In the genomic region with DNA sequence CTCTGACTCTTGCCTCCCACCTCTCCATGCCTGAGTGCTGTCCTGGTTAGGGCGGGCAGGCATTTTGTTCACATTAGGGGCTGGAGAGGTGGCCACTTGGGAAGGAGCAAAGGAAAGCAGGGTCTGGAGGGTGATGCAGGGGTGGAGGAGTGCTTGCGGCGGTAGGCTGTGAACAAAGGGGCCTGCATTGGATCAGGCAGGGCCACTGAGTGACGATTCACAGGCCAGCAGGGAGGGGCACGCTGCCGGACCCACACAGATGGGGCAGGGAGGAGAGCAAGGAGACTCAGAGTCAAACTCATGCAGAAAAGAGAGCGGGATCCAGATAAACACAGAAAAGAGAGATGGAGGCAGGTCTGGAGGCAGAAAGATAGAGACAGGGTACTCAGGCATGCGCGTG, we compare ENCODE assay signal across 16 cellular contexts. TPM values are rescaled to one million over a fixed set of nuclear protein-coding genes. Genes with fewer than 3 reads are reported as not detected.
DNase-seq lines count a peak whose midpoint lies in the region; ATAC-seq and TF ChIP-seq lines count a peak whose summit lies in the region.
"Had no signal": no experiment of that assay in that cellular context is flagged by ENCODE, and none has a peak within 500 bp of the region (broad histone marks: within the 10 kb centered on the region; RNA-seq: fewer than 3 reads in every experiment).

No MANE protein-coding gene starts in this region.

- H3K9me3 Mint-ChIP-seq in Caco-2 (ENCODE audit: unreplicated experiment) (no peaks in the 10 kb centered on the region), H9 (no peaks in the 10 kb centered on the region; a peak in 1 of 5 replicates), nephron progenitor cell (no peaks in the 10 kb centered on the region)
- H3K9me3 Mint-ChIP-seq: IgD-negative memory B cell had no signal

- no peak overlapping the region for H3K56ac ChIP-seq in H9 (ENCODE audit: insufficient read length, low read depth, low read length)

- H2BK20ac ChIP-seq in H9 (ENCODE audit: low read depth, low read length, poor library complexity, severe bottlenecking): no peak overlapping the region

- no peak overlapping the region for H4K8ac ChIP-seq in H9 (replicated peaks; ENCODE audit: insufficient read length, low read depth, low read length)

- no peak overlapping the region for H2BK12ac ChIP-seq in H9 (ENCODE audit: insufficient read length, low read depth, low read length)

- no peaks in the 10 kb centered on the region for H3K36me3 Mint-ChIP-seq in Caco-2 (ENCODE audit: insufficient read depth, unreplicated experiment)
- H3K36me3 Mint-ChIP-seq in H9 (ENCODE audit: insufficient read depth in 1 of 3, low read depth in 3 of 3): no peaks in the 10 kb centered on the region
- H3K36me3 Mint-ChIP-seq in nephron progenitor cell (ENCODE audit: low read depth): no peaks in the 10 kb centered on the region
- H3K36me3 Mint-ChIP-seq: CD4-positive, CD25-positive, alpha-beta regulatory T cell; IgD-negative memory B cell had no signal

- no peak overlapping the region for H3K4ac ChIP-seq in H9 (ENCODE audit: low read depth, low read length)

- POLR2A ChIA-PET in Caco-2 (lab: Charles Lee): interaction anchor here (0.7 kb wide), 1 partner anchor 15 kb away, joined by 3 read pairs; no protein-coding TSS in a partner anchor

- CTCF ChIA-PET in Caco-2 (lab: Charles Lee): no interaction called here

- H3K79me1 ChIP-seq in H9 (ENCODE audit: insufficient read depth, low read depth, low read length, poor library complexity, severe bottlenecking): no peaks in the 10 kb centered on the region

- no peaks in the 10 kb centered on the region for H3K4me1 ChIP-seq in Caco-2
- H3K4me1 ChIP-seq in H9 (ENCODE audit: insufficient read depth, low read length): no peaks in the 10 kb centered on the region; the same call in 1 of the 2 replicates

- no peak overlapping the region for H3K27ac ChIP-seq in H9 (ENCODE audit: insufficient read length, low read depth, low read length)
- H3K27ac ChIP-seq: BLaER1 treated with 17β-estradiol and CSF1 and Interleukin-3, amounts not matched to agents 10 nM and 100 nM had no signal

- no peak overlapping the region for H2BK15ac ChIP-seq in H9 (ENCODE audit: low read depth, low read length)

- H3K23ac ChIP-seq in H9 (ENCODE audit: insufficient read length, low read depth, low read length): no peak overlapping the region

- H2BK5ac ChIP-seq in H9 (ENCODE audit: insufficient read length, low read length): no peak overlapping the region

- H4K5ac ChIP-seq in H9 (ENCODE audit: insufficient read length, low read depth, low read length): no peak overlapping the region

- no peaks in the 10 kb centered on the region for H3K36me3 ChIP-seq in Caco-2 (ENCODE audit: control insufficient read depth, insufficient read depth, low read length)
- H3K36me3 ChIP-seq: BLaER1 treated with 17β-estradiol and CSF1 and Interleukin-3, amounts not matched to agents 10 nM and 100 nM had no signal

- intact Hi-C loops in Caco-2 (cut with micrococcal nuclease; ENCODE audit: unreplicated experiment): no loop called here

- H3K27me3 Mint-ChIP-seq in Caco-2 (ENCODE audit: insufficient read depth, unreplicated experiment) (no peaks in the 10 kb centered on the region), H9 (ENCODE audit: low read depth) (peaks cover 3% of the 10 kb centered on the region), nephron progenitor cell (ENCODE audit: low read depth, poor library complexity) (peaks cover 59% of the 10 kb centered on the region)
- H3K27me3 Mint-ChIP-seq: CD4-positive, CD25-positive, alpha-beta regulatory T cell had no signal

- H3K9ac ChIP-seq in H9 (ENCODE audit: extremely low read depth, insufficient read length, low read length): no peak overlapping the region
- H3K9ac ChIP-seq: BLaER1 treated with 17β-estradiol and CSF1 and Interleukin-3, amounts not matched to agents 10 nM and 100 nM had no signal

- WGBS in H9 (ENCODE audit: extremely low coverage, insufficient read length, low lambda C conversion rate): no CpG with 5 or more reads among the region's 9 CpGs

- H3K27me3 ChIP-seq in Caco-2 (replicated peaks; ENCODE audit: control insufficient read depth, insufficient read depth, low read length): no peaks in the 10 kb centered on the region
- peaks cover under 1% of the 10 kb centered on the region; the same call in 1 of the 2 replicates for H3K27me3 ChIP-seq in H9 (ENCODE audit: insufficient read depth, low read length)
- H3K27me3 ChIP-seq: BLaER1 treated with 17β-estradiol and CSF1 and Interleukin-3, amounts not matched to agents 10 nM and 100 nM had no signal

- H2AFZ ChIP-seq in H9 (ENCODE audit: low read length): no peak overlapping the region

- H4K20me1 ChIP-seq in H9 (ENCODE audit: control insufficient read depth, insufficient read depth, insufficient read length): no peaks in the 10 kb centered on the region
- H4K20me1 ChIP-seq: BLaER1 treated with 17β-estradiol and CSF1 and Interleukin-3, amounts not matched to agents 10 nM and 100 nM had no signal

- H3K79me2 ChIP-seq in H9 (ENCODE audit: insufficient read depth, low read length): no peaks in the 10 kb centered on the region

- no peak overlapping the region for H2BK120ac ChIP-seq in H9 (ENCODE audit: low read depth, low read length, poor library complexity, severe bottlenecking)

- no peak overlapping the region for H2AK5ac ChIP-seq in H9 (ENCODE audit: insufficient read length, low read length)

- H3K4me3 Mint-ChIP-seq in Caco-2 (ENCODE audit: unreplicated experiment): no peak overlapping the region
- no peak overlapping the region for H3K4me3 Mint-ChIP-seq in H9
- no peak overlapping the region for H3K4me3 Mint-ChIP-seq in nephron progenitor cell
- H3K4me3 Mint-ChIP-seq: CD4-positive, CD25-positive, alpha-beta regulatory T cell; IgD-negative memory B cell had no signal

- no peaks in the 10 kb centered on the region for H3K9me3 ChIP-seq in Caco-2
- H3K9me3 ChIP-seq in H9 (ENCODE audit: control insufficient read depth, low read depth, low read length): no peaks in the 10 kb centered on the region
- H3K9me3 ChIP-seq: BLaER1 treated with 17β-estradiol and CSF1 and Interleukin-3, amounts not matched to agents 10 nM and 100 nM had no signal

- 0 out of 2 replicates have a peak overlapping the region, but pooled peaks have one; percentile 15 for H3K14ac ChIP-seq in H9 (ENCODE audit: insufficient read depth, low read length)

- H3K23me2 ChIP-seq in H9 (ENCODE audit: insufficient read length, low read depth, low read length, poor library complexity, severe bottlenecking): no peaks in the 10 kb centered on the region

- H3K18ac ChIP-seq in H9 (ENCODE audit: insufficient read length, low read depth, low read length): no peak overlapping the region

- TF ChIP-seq CTCF in Caco-2 (IDR thresholded peaks at IDR 0.05; ENCODE audit: insufficient read depth in 1 of 2, low read depth in 1 of 2, low read length in 1 of 2, severe bottlenecking in 1 of 2, unreplicated experiment in 1 of 2) (no peak), H9 (conservative IDR thresholded peaks at IDR 0.05) (no peak), nephron progenitor cell (IDR thresholded peaks at IDR 0.05) (no peak)

- H3T11ph ChIP-seq in H9 (ENCODE audit: low read length): no peak overlapping the region

- no peak for ATAC-seq in HG02642 (IDR thresholded peaks at IDR 0.05; ENCODE audit: poor library complexity, unreplicated experiment)
- ATAC-seq: HCT116 had no signal

- peaks cover 7% of the 10 kb centered on the region for H3K4me1 Mint-ChIP-seq in Caco-2 (ENCODE audit: low read depth, unreplicated experiment)
- H3K4me1 Mint-ChIP-seq in H9: peaks cover 11 to 20% of the 10 kb centered on the region in 2 experiments
- H3K4me1 Mint-ChIP-seq in nephron progenitor cell: peaks cover 38% of the 10 kb centered on the region
- H3K4me1 Mint-ChIP-seq: CD4-positive, CD25-positive, alpha-beta regulatory T cell; IgD-negative memory B cell had no signal

- BruUV-seq in Caco-2 (replicated peaks; lab: Mats Ljungman, UMichigan): no TSS peak

- no peak overlapping the region for H3K4me2 ChIP-seq in H9 (ENCODE audit: insufficient read depth, insufficient read length, low read length)
- H3K4me2 ChIP-seq: BLaER1 treated with 17β-estradiol and CSF1 and Interleukin-3, amounts not matched to agents 10 nM and 100 nM had no signal

- no peak for DNase-seq in Caco-2
- DNase-seq in H9: no peak
- DNase-seq in islet precursor cell: peak; percentile 86
- DNase-seq in nephron progenitor cell: no peak
- no peak for DNase-seq in NOMO-1 (lab: John Stamatoyannopoulos, UW; ENCODE audit: unreplicated experiment in 2 of 2)
- no peak for DNase-seq in NCI-H345 (lab: John Stamatoyannopoulos, UW)
- no peak for DNase-seq in NCI-H2171 treated with DMSO at 0.1 percent for 48 hours (lab: John Stamatoyannopoulos, UW)
- DNase-seq: ACHN; Calu3; CD4-positive, CD25-positive, alpha-beta regulatory T cell; DMS 273 treated with DMSO at 0.1 percent for 48 hours had no signal

- no peak overlapping the region for H3K4me3 ChIP-seq in Caco-2 (ENCODE audit: low read depth, low read length)
- H3K4me3 ChIP-seq: BLaER1 treated with 17β-estradiol and CSF1 and Interleukin-3, amounts not matched to agents 10 nM and 100 nM had no signal

- peak overlapping the region; percentile 3 for H3K27ac Mint-ChIP-seq in Caco-2 (ENCODE audit: unreplicated experiment)
- no peak overlapping the region; a peak in 1 of 7 replicates for H3K27ac Mint-ChIP-seq in H9
- peak overlapping the region; percentile 12 for H3K27ac Mint-ChIP-seq in nephron progenitor cell
- H3K27ac Mint-ChIP-seq: CD4-positive, CD25-positive, alpha-beta regulatory T cell; IgD-negative memory B cell had no signal

- no peak overlapping the region for H4K91ac ChIP-seq in H9 (ENCODE audit: insufficient read length, low read depth, low read length)

RNA-seq across cellular contexts. Expression of a gene that starts 58.4 kb away (rescaled TPM):
- total RNA-seq in Caco-2 (2022) (47.2 and 54.0 TPM in 2 replicates), H9 (2021) (0.04 and 0.07 TPM in 2 replicates)
- total RNA-seq: CD4-positive, CD25-positive, alpha-beta regulatory T cell; G401 had no signal

Comparison
In these comparisons a context has a peak if more than half of its experiments do, and no peak if none do; other contexts are left out.
1. H3K27ac Mint-ChIP-seq: peak in Caco-2 (single experiment) and nephron progenitor cell (single experiment); none in H9 (0 of 3).
2. RNA of a gene that starts 58.4 kb away (total RNA-seq): 47.2 to 54.0 TPM in Caco-2; 0.04 to 0.07 TPM in H9; every median in the first group is over 10 times any median in the second.